In the genomic region with DNA sequence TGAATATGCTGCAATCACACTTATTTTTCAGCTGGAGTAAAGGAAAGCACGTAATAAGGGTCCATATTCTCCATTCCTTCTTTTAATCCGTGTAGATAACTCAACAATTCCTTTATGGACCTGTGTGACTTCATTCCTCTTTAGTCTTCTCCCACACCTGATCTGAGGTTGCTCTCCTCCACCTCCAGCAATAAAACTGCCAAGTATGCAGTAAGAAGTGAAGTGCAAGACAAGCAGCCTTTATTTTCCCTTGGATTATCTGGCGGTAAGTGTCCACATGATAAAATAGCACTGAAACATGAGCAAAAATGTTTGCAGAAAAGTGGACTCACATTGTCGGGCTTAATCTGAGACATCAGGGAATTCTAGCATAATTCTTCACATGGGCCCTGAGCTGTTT, we compare ENCODE assay signal across 29 cellular contexts.
"Had no signal": no experiment of that assay in that cellular context is flagged by ENCODE, and none has a peak within 500 bp of the region (broad histone marks: within the 10 kb centered on the region; RNA-seq: fewer than 3 reads in every experiment).

No MANE protein-coding gene starts in this region.

- H3K4me3 Mint-ChIP-seq: activated CD4-positive, alpha-beta memory T cell treated with anti-CD3 and anti-CD28 coated beads for 36 hours; activated CD4-positive, alpha-beta T cell treated with anti-CD3 and anti-CD28 coated beads for 36 hours; activated CD4-positive, alpha-beta T cell treated with anti-CD3 and anti-CD28 coated beads, Interleukin-2, amount 10 ng/mL, durations not matched to agents 24 days and 14 days; activated CD8-positive, alpha-beta memory T cell treated with anti-CD3 and anti-CD28 coated beads, Interleukin-2, amount 10 ng/mL, durations not matched to agents 7 days and 5 days; activated CD8-positive, alpha-beta T cell treated with anti-CD3 and anti-CD28 coated beads, Interleukin-2, amount 10 ng/mL, durations not matched to agents 7 days and 5 days; activated naive CD8-positive, alpha-beta T cell treated with anti-CD3 and anti-CD28 coated beads for 36 hours; activated naive CD8-positive, alpha-beta T cell treated with anti-CD3 and anti-CD28 coated beads, Interleukin-2, amount 50 U/mL, for 24 hours; activated T-cell treated with anti-CD3 and anti-CD28 coated beads, Interleukin-2, amount 50 U/mL, for 24 hours; activated T-cell treated with anti-CD3 and anti-CD28 coated beads, Interleukin-2, amount 50 U/mL, for 72 hours; effector memory CD8-positive, alpha-beta T cell had no signal

- DNase-seq: activated CD4-positive, alpha-beta memory T cell treated with anti-CD3 and anti-CD28 coated beads for 36 hours; activated CD4-positive, alpha-beta T cell treated with anti-CD3 and anti-CD28 coated beads for 36 hours; activated CD4-positive, CD25-positive, alpha-beta regulatory T cell; activated CD4-positive, CD25-positive, alpha-beta regulatory T cell treated with anti-CD3 and anti-CD28 coated beads, Interleukin-2, amount 50 U/mL, for 72 hours; activated CD8-positive, alpha-beta memory T cell treated with anti-CD3 and anti-CD28 coated beads, Interleukin-2, amount 10 ng/mL, durations not matched to agents 7 days and 5 days; activated CD8-positive, alpha-beta memory T cell treated with anti-CD3 and anti-CD28 coated beads, Interleukin-2, amount 50 U/mL, for 4 hours; activated CD8-positive, alpha-beta T cell treated with anti-CD3 and anti-CD28 coated beads, Interleukin-2, amount 10 ng/mL, durations not matched to agents 7 days and 5 days; activated gamma-delta T cell; activated naive CD4-positive, alpha-beta T cell; activated naive CD4-positive, alpha-beta T cell treated with anti-CD3 and anti-CD28 coated beads, Interleukin-2, amount 50 U/mL, for 16 hours; activated naive CD8-positive, alpha-beta T cell treated with anti-CD3 and anti-CD28 coated beads for 36 hours; activated naive CD8-positive, alpha-beta T cell treated with anti-CD3 and anti-CD28 coated beads, Interleukin-2, amount 50 U/mL, for 24 hours; activated T-cell treated with anti-CD3 and anti-CD28 coated beads, Interleukin-2, amount 50 U/mL, for 24 hours; activated T-cell treated with anti-CD3 and anti-CD28 coated beads, Interleukin-2, amount 50 U/mL, for 72 hours; adrenal gland; amygdala; aorta; body of pancreas; caudate nucleus; cortex of kidney; dermis blood vessel endothelial cell; effector CD4-positive, alpha-beta T cell; effector memory CD8-positive, alpha-beta T cell; esophagus squamous epithelium; foreskin melanocyte; T-helper 2 cell had no signal

- H3K27ac Mint-ChIP-seq: activated CD4-positive, alpha-beta memory T cell treated with anti-CD3 and anti-CD28 coated beads for 36 hours; activated CD4-positive, alpha-beta T cell treated with anti-CD3 and anti-CD28 coated beads for 36 hours; activated CD4-positive, alpha-beta T cell treated with anti-CD3 and anti-CD28 coated beads, Interleukin-2, amount 10 ng/mL, durations not matched to agents 24 days and 14 days; activated CD8-positive, alpha-beta memory T cell treated with anti-CD3 and anti-CD28 coated beads, Interleukin-2, amount 10 ng/mL, durations not matched to agents 7 days and 5 days; activated CD8-positive, alpha-beta T cell treated with anti-CD3 and anti-CD28 coated beads, Interleukin-2, amount 10 ng/mL, durations not matched to agents 7 days and 5 days; activated naive CD8-positive, alpha-beta T cell treated with anti-CD3 and anti-CD28 coated beads for 36 hours; activated naive CD8-positive, alpha-beta T cell treated with anti-CD3 and anti-CD28 coated beads, Interleukin-2, amount 50 U/mL, for 24 hours; activated T-cell treated with anti-CD3 and anti-CD28 coated beads, Interleukin-2, amount 50 U/mL, for 24 hours; activated T-cell treated with anti-CD3 and anti-CD28 coated beads, Interleukin-2, amount 50 U/mL, for 72 hours; effector memory CD8-positive, alpha-beta T cell had no signal

- H3K27me3 Mint-ChIP-seq: activated CD4-positive, alpha-beta memory T cell treated with anti-CD3 and anti-CD28 coated beads for 36 hours; activated CD4-positive, alpha-beta T cell treated with anti-CD3 and anti-CD28 coated beads for 36 hours; activated CD4-positive, alpha-beta T cell treated with anti-CD3 and anti-CD28 coated beads, Interleukin-2, amount 10 ng/mL, durations not matched to agents 24 days and 14 days; activated CD8-positive, alpha-beta memory T cell treated with anti-CD3 and anti-CD28 coated beads, Interleukin-2, amount 10 ng/mL, durations not matched to agents 7 days and 5 days; activated naive CD8-positive, alpha-beta T cell treated with anti-CD3 and anti-CD28 coated beads, Interleukin-2, amount 50 U/mL, for 24 hours; activated T-cell treated with anti-CD3 and anti-CD28 coated beads, Interleukin-2, amount 50 U/mL, for 24 hours; effector memory CD8-positive, alpha-beta T cell had no signal

- H3K36me3 ChIP-seq: adrenal gland, esophagus squamous epithelium, gastroesophageal sphincter had no signal

- H3K27me3 ChIP-seq: adrenal gland, body of pancreas, esophagus squamous epithelium, gastroesophageal sphincter had no signal

- FAIRE-seq: colon had no signal

- H3K4me3 ChIP-seq: adrenal gland, body of pancreas, esophagus squamous epithelium, gastroesophageal sphincter had no signal

- H3K4me1 Mint-ChIP-seq: activated CD8-positive, alpha-beta memory T cell treated with anti-CD3 and anti-CD28 coated beads, Interleukin-2, amount 10 ng/mL, durations not matched to agents 7 days and 5 days; activated naive CD8-positive, alpha-beta T cell treated with anti-CD3 and anti-CD28 coated beads for 36 hours; activated naive CD8-positive, alpha-beta T cell treated with anti-CD3 and anti-CD28 coated beads, Interleukin-2, amount 50 U/mL, for 24 hours had no signal

- H3K27ac ChIP-seq: adrenal gland, body of pancreas, esophagus squamous epithelium, gastroesophageal sphincter had no signal

- H3K9me3 ChIP-seq: adrenal gland, body of pancreas, esophagus squamous epithelium, gastroesophageal sphincter had no signal

- H3K9me3 Mint-ChIP-seq: activated CD4-positive, alpha-beta memory T cell treated with anti-CD3 and anti-CD28 coated beads for 36 hours; activated CD4-positive, alpha-beta T cell treated with anti-CD3 and anti-CD28 coated beads, Interleukin-2, amount 10 ng/mL, durations not matched to agents 24 days and 14 days; activated naive CD8-positive, alpha-beta T cell treated with anti-CD3 and anti-CD28 coated beads for 36 hours; activated naive CD8-positive, alpha-beta T cell treated with anti-CD3 and anti-CD28 coated beads, Interleukin-2, amount 50 U/mL, for 24 hours; activated T-cell treated with anti-CD3 and anti-CD28 coated beads, Interleukin-2, amount 50 U/mL, for 24 hours; activated T-cell treated with anti-CD3 and anti-CD28 coated beads, Interleukin-2, amount 50 U/mL, for 72 hours; effector memory CD8-positive, alpha-beta T cell had no signal

- H3K4me1 ChIP-seq: adrenal gland, body of pancreas, esophagus squamous epithelium, gastroesophageal sphincter had no signal

- ATAC-seq: activated CD4-positive, alpha-beta T cell treated with anti-CD3 and anti-CD28 coated beads for 36 hours; activated CD8-positive, alpha-beta memory T cell treated with anti-CD3 and anti-CD28 coated beads, Interleukin-2, amount 10 ng/mL, durations not matched to agents 7 days and 5 days; activated CD8-positive, alpha-beta T cell treated with anti-CD3 and anti-CD28 coated beads, Interleukin-2, amount 10 ng/mL, durations not matched to agents 7 days and 5 days; activated naive CD8-positive, alpha-beta T cell treated with anti-CD3 and anti-CD28 coated beads, Interleukin-2, amount 50 U/mL, for 24 hours; activated T-cell treated with anti-CD3 and anti-CD28 coated beads, Interleukin-2, amount 50 U/mL, for 72 hours; body of pancreas; effector memory CD8-positive, alpha-beta T cell; gastroesophageal sphincter had no signal
